In the genomic region with DNA sequence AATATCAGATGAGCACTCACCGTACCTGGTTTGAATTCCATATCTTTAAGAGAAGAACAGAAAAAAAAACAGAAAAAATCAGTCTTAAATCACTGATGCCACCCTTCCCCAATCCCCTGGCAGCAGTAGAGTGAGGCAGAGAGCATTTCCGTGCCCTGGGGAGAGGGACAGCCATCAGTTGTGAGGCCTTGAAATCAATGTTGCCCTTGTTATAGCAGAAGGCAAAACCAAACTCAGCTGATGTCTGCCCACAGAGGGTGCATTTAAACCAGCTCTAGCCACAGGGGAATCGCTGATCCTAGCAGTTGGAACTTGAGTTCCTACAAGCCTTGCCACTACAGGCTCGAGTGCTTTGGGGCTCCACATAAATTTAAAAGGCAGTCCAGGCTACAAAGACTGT, we compare ENCODE assay signal across 9 cellular contexts.
"Had no signal": no experiment of that assay in that cellular context is flagged by ENCODE, and none has a peak within 500 bp of the region (broad histone marks: within the 10 kb centered on the region; RNA-seq: fewer than 3 reads in every experiment).

No MANE protein-coding gene starts in this region.

- H3K27me3 Mint-ChIP-seq: IgD-negative memory B cell had no signal

- H3K4me3 ChIP-seq: HAP-1 had no signal

- H3K27ac ChIP-seq: HL-60 had no signal

- H3K4me1 ChIP-seq: HAP-1 had no signal

- H3K4me1 Mint-ChIP-seq: IgD-negative memory B cell had no signal

- H3K4me3 Mint-ChIP-seq: HFFc6 had no signal

- H3K36me3 ChIP-seq: HAP-1 had no signal

- DNase-seq: GOT3, H7, HFFc6, KBM-7 had no signal

- H3K27ac Mint-ChIP-seq: HFFc6, IgD-negative memory B cell had no signal

- ATAC-seq: HCT116, HepG2 had no signal

- H3K36me3 Mint-ChIP-seq: IgD-negative memory B cell had no signal
